Comparison of ENCODE assay signal across 9 cellular contexts in the genomic region with DNA sequence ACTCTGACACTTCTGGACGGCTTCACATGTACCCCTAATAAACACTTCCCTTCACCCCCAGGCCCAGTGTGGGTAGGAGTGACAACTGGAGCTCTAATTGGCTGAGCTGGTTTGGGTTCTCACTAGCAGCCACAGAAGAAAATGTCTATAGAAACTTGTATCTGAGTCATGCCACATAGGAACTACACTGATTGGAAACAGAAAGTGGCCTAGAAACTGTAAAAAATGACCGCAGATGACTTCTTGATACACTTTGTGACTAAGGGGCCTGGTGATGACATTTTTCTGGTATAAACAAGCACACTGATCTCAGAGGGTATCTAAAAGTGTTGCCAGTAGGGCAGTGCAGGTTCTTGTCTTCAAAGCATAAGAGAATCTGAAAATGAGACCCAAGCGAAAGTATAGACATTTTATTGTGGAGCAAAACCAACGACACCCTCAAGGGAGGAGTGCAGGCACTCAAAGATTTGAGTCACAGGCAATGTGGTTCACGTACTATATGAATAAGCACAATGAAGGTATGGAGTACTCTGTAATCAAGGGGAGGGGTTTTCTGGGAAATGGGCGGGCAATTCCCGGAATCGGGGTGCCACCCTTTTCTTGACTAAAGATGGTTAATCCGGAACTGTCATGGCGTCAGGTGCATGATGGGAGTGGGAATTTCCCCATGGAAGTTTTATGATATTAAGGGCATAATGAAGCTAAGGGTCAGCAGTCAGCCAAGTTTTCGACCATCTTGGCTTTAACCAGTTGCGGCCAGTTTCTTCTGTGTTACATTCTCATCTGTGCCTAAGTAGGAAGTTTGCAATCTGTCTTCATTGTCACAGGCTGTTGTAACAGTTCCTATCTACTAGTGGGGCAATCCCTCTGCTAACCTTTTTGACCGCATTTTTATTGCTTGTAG. TPM values are rescaled to one million over a fixed set of nuclear protein-coding genes. Genes with fewer than 3 reads are reported as not detected.
DNase-seq lines count a peak whose midpoint lies in the region; ATAC-seq and TF ChIP-seq lines count a peak whose summit lies in the region.
"Had no signal": no experiment of that assay in that cellular context is flagged by ENCODE, and none has a peak within 500 bp of the region (broad histone marks: within the 10 kb centered on the region; RNA-seq: fewer than 3 reads in every experiment).

A gene with protein sequence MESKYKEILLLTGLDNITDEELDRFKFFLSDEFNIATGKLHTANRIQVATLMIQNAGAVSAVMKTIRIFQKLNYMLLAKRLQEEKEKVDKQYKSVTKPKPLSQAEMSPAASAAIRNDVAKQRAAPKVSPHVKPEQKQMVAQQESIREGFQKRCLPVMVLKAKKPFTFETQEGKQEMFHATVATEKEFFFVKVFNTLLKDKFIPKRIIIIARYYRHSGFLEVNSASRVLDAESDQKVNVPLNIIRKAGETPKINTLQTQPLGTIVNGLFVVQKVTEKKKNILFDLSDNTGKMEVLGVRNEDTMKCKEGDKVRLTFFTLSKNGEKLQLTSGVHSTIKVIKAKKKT (minus strand): TSS at position 14 of the 904 bp plus-strand sequence. CDS start 3,267 bp downstream, outside the sequence.

- TF ChIP-seq EP300 in transverse colon (IDR thresholded peaks at IDR 0.05; ENCODE audit: low read depth) (no peak), tibial nerve (IDR thresholded peaks at IDR 0.05) (no peak)

- no peak for TF ChIP-seq CTCF in mucosa of descending colon (IDR thresholded peaks at IDR 0.05)
- no peak for TF ChIP-seq CTCF in transverse colon (IDR thresholded peaks at IDR 0.05)
- no peak for TF ChIP-seq CTCF in tibial nerve (IDR thresholded peaks at IDR 0.05)

- H3K4me3 ChIP-seq in mucosa of descending colon (no peak within 1 kb of the TSS), transverse colon (peak within 1 kb of the TSS in 1 of 4 donors; percentile 28), tibial nerve (peak within 1 kb of the TSS in 1 of 4 donors; percentile 9)

- H3K36me3 ChIP-seq in mucosa of descending colon (ENCODE audit: low read depth) (no peaks in the 10 kb centered on the region), transverse colon (no peaks in the 10 kb centered on the region), tibial nerve (no peaks in the 10 kb centered on the region)

- in situ Hi-C loops in transverse colon (cut with MboI; ENCODE audit: low pct_ligation_motif_present in 1 of 4, low pct_unique_long_range_greater_than_20kb in 1 of 4, low sequenced_read_pairs in 3 of 4) = loop anchor here in 2 of 4 donors (25.0 kb wide), 2 partner anchors 565 to 865 kb away; no protein-coding TSS in a partner anchor

- intact Hi-C loops in mucosa of descending colon (cut with DNase I, micrococcal nuclease) (no loop called here), transverse colon (cut with DNase I; ENCODE audit: low total_unique reads) (no loop called here)

- TF ChIP-seq POLR2A in GM15510 (IDR thresholded peaks at IDR 0.05; ENCODE audit: borderline replicate concordance, extremely low read depth, insufficient read length) (peak; percentile 40), transverse colon (IDR thresholded peaks at IDR 0.05) (peak; percentile 46), tibial nerve (IDR thresholded peaks at IDR 0.05) (no peak)

- H3K27ac ChIP-seq in transverse colon (peak within 1 kb of the TSS; percentile 57 to 76 (median 66)), tibial nerve (peak within 1 kb of the TSS in 1 of 4 donors; percentile 68)

- DNase-seq in NOMO-1 (lab: John Stamatoyannopoulos, UW; ENCODE audit: unreplicated experiment in 2 of 2) (peak; percentile 86 to 97), activated T-cell treated with anti-CD3 and anti-CD28 coated beads for 1 hour (ENCODE audit: low read depth) (peak; percentile 75), mucosa of descending colon (peak; percentile 58 to 83 (median 65)), transverse colon (peak; percentile 77), tibial nerve (ENCODE audit: low spot score in 2 of 2) (no peak), SHP77 treated with DMSO at 0.1 percent for 48 hours (lab: John Stamatoyannopoulos, UW) (no peak)

- no peaks in the 10 kb centered on the region for H3K4me1 ChIP-seq in mucosa of descending colon (ENCODE audit: low read depth)
- H3K4me1 ChIP-seq in transverse colon = no peaks in the 10 kb centered on the region
- no peaks in the 10 kb centered on the region for H3K4me1 ChIP-seq in tibial nerve

- no peaks in the 10 kb centered on the region for H3K27me3 ChIP-seq in transverse colon
- H3K27me3 ChIP-seq in tibial nerve = no peaks in the 10 kb centered on the region

- ATAC-seq in HG02571 (IDR thresholded peaks at IDR 0.05; ENCODE audit: unreplicated experiment) = peak; percentile 86
- peak; percentile 86 for ATAC-seq in mucosa of descending colon
- ATAC-seq: Panc1 had no signal

- H3K9me3 ChIP-seq in mucosa of descending colon (no peaks in the 10 kb centered on the region), transverse colon (no peaks in the 10 kb centered on the region), tibial nerve (no peaks in the 10 kb centered on the region)

- WGBS in transverse colon (ENCODE audit: low coverage in 1 of 2), 2 donors = 58 to 72% methylated on average over 8 to 13 of the region's 13 CpGs
- 80 to 82% methylated on average over 13 of the region's 13 CpGs for WGBS in tibial nerve, 2 donors

RNA-seq across cellular contexts. Expression of the gene that starts here (rescaled TPM):
- total RNA-seq in mucosa of descending colon (1 to 10 TPM in 1 of 3 donors, under 1 TPM in 2; 0.38 to 1.0 (median 0.61) TPM), transverse colon (10 to 100 TPM in 1 of 4 donors, 1 to 10 TPM in 1, not detected in 2; 6.0 to 10.3 TPM), tibial nerve (1 to 10 TPM in 2 of 4 donors, under 1 TPM in 1, not detected in 1; 0.59 to 4.0 (median 1.5) TPM)

Comparison
In these comparisons a context has a peak if more than half of its experiments do, and no peak if none do; other contexts are left out.
1. POLR2A ChIP-seq: peak in GM15510 (single experiment) and transverse colon (single experiment); none in tibial nerve (0 of 2).
2. DNase-seq: peak in NOMO-1 (2 of 2), activated T-cell treated with anti-CD3 and anti-CD28 coated beads for 1 hour (single experiment), mucosa of descending colon (3 of 3) and transverse colon (single experiment); none in tibial nerve (0 of 2) and SHP77 treated with DMSO at 0.1 percent for 48 hours (single experiment).